In genomic region chr14:54503476-54503875, GRCh38 we compare ENCODE assay signal across 11 cellular contexts. TPM values are rescaled to one million over a fixed set of nuclear protein-coding genes. Genes with fewer than 3 reads are reported as not detected.
DNase-seq lines count a peak whose midpoint lies in the region; ATAC-seq, FAIRE-seq and TF ChIP-seq lines count a peak whose summit lies in the region.
"Had no signal": no experiment of that assay in that cellular context is flagged by ENCODE, and none has a peak within 500 bp of the region (broad histone marks: within the 10 kb centered on the region; RNA-seq: fewer than 3 reads in every experiment).

No MANE protein-coding gene starts in this region.

- H2AK5ac ChIP-seq in H9 (ENCODE audit: insufficient read length, low read length), result no peak overlapping the region

- no peaks in the 10 kb centered on the region for H3K36me3 Mint-ChIP-seq in H9 (ENCODE audit: insufficient read depth in 1 of 3, low read depth in 3 of 3)

- H3K23ac ChIP-seq in H9 (ENCODE audit: insufficient read length, low read depth, low read length), result no peak overlapping the region

- H3K27ac ChIP-seq in H9 (ENCODE audit: insufficient read length, low read depth, low read length), result no peak overlapping the region
- H3K27ac ChIP-seq in WERI-Rb-1, result no peak overlapping the region

- no peaks in the 10 kb centered on the region for H3K23me2 ChIP-seq in H9 (ENCODE audit: insufficient read length, low read depth, low read length, poor library complexity, severe bottlenecking)

- no peak overlapping the region for H3K18ac ChIP-seq in H9 (ENCODE audit: insufficient read length, low read depth, low read length)

- no peak overlapping the region for H3K27ac Mint-ChIP-seq in H9
- H3K27ac Mint-ChIP-seq: stimulated activated naive CD8-positive, alpha-beta T cell treated with anti-CD3 and anti-CD28 coated beads, Interleukin-15, Interleukin-2, amounts not matched to agents 100 ng/mL and 50 ng/mL, for 24 hours; T-helper 2 cell treated with Interferon-gamma antibody and Interleukin-4, amounts not matched to agents 5 μg/mL and 100 μg/mL, for 36 hours had no signal

- no peak overlapping the region for H3K14ac ChIP-seq in H9 (ENCODE audit: insufficient read depth, low read length)

- no peak overlapping the region for H4K91ac ChIP-seq in H9 (ENCODE audit: insufficient read length, low read depth, low read length)

- H4K20me1 ChIP-seq in H9 (ENCODE audit: control insufficient read depth, insufficient read depth, insufficient read length), result no peaks in the 10 kb centered on the region

- no peaks in the 10 kb centered on the region for H3K9me3 Mint-ChIP-seq in H9
- H3K9me3 Mint-ChIP-seq: stimulated activated naive CD8-positive, alpha-beta T cell treated with anti-CD3 and anti-CD28 coated beads, Interleukin-15, Interleukin-2, amounts not matched to agents 100 ng/mL and 50 ng/mL, for 24 hours; T-helper 2 cell treated with Interferon-gamma antibody and Interleukin-4, amounts not matched to agents 5 μg/mL and 100 μg/mL, for 36 hours had no signal

- no peak overlapping the region for H3K9ac ChIP-seq in H9 (ENCODE audit: extremely low read depth, insufficient read length, low read length)

- no peak for ATAC-seq in HG02970 (IDR thresholded peaks at IDR 0.05; ENCODE audit: low FRiP score, unreplicated experiment)
- ATAC-seq in omental fat pad (ENCODE audit: low FRiP score), result no peak

- H3K36me3 ChIP-seq in WERI-Rb-1 (no peaks in the 10 kb centered on the region), kidney epithelial cell (ENCODE audit: control insufficient read depth, insufficient read depth, low read length) (no peaks in the 10 kb centered on the region)

- no peak overlapping the region for H2BK15ac ChIP-seq in H9 (ENCODE audit: low read depth, low read length)

- no peak overlapping the region for H2AFZ ChIP-seq in H9 (ENCODE audit: low read length)

- DNase-seq in AG10803 (ENCODE audit: low read depth) (peak; percentile 67), H9 (no peak), WERI-Rb-1 (peak; percentile 15), kidney epithelial cell (ENCODE audit: low read depth) (no peak), GM19239 (ENCODE audit: insufficient read length, low spot score) (no peak), COR-L47 (lab: John Stamatoyannopoulos, UW) (no peak), omental fat pad (ENCODE audit: low spot score) (no peak)
- DNase-seq: cortex of kidney had no signal

- no peak overlapping the region for H3K4me3 Mint-ChIP-seq in H9
- H3K4me3 Mint-ChIP-seq: stimulated activated naive CD8-positive, alpha-beta T cell treated with anti-CD3 and anti-CD28 coated beads, Interleukin-15, Interleukin-2, amounts not matched to agents 100 ng/mL and 50 ng/mL, for 24 hours; T-helper 2 cell treated with Interferon-gamma antibody and Interleukin-4, amounts not matched to agents 5 μg/mL and 100 μg/mL, for 36 hours had no signal

- H2BK20ac ChIP-seq in H9 (ENCODE audit: low read depth, low read length, poor library complexity, severe bottlenecking), result no peak overlapping the region

- no peak overlapping the region for H2BK12ac ChIP-seq in H9 (ENCODE audit: insufficient read length, low read depth, low read length)

- no peak overlapping the region for H2BK120ac ChIP-seq in H9 (ENCODE audit: low read depth, low read length, poor library complexity, severe bottlenecking)

- H3K56ac ChIP-seq in H9 (ENCODE audit: insufficient read length, low read depth, low read length), result no peak overlapping the region

- H3K4me3 ChIP-seq in AG10803 (ENCODE audit: low read length) (no peak overlapping the region), WERI-Rb-1 (ENCODE audit: low read depth, low read length) (no peak overlapping the region), kidney epithelial cell (ENCODE audit: low read depth, low read length) (no peak overlapping the region)

- no peaks in the 10 kb centered on the region for H3K4me1 ChIP-seq in H9 (ENCODE audit: insufficient read depth, low read length)

- no peaks in the 10 kb centered on the region for H3K9me3 ChIP-seq in H9 (ENCODE audit: control insufficient read depth, low read depth, low read length)
- no peaks in the 10 kb centered on the region for H3K9me3 ChIP-seq in WERI-Rb-1 (ENCODE audit: severe bottlenecking)

- no peak overlapping the region for H4K8ac ChIP-seq in H9 (replicated peaks; ENCODE audit: insufficient read length, low read depth, low read length)

- H3K4me1 Mint-ChIP-seq in H9, result no peaks in the 10 kb centered on the region

- H3K79me1 ChIP-seq in H9 (ENCODE audit: insufficient read depth, low read depth, low read length, poor library complexity, severe bottlenecking), result no peaks in the 10 kb centered on the region

- no peaks in the 10 kb centered on the region for H3K79me2 ChIP-seq in H9 (ENCODE audit: insufficient read depth, low read length)

- H3K27me3 ChIP-seq in H9 (ENCODE audit: insufficient read depth, low read length), result no peaks in the 10 kb centered on the region
- no peaks in the 10 kb centered on the region for H3K27me3 ChIP-seq in WERI-Rb-1 (ENCODE audit: insufficient read depth, low read depth, severe bottlenecking)
- no peaks in the 10 kb centered on the region for H3K27me3 ChIP-seq in kidney epithelial cell (ENCODE audit: control insufficient read depth, insufficient read depth, low read length)

- WGBS in H9 (ENCODE audit: extremely low coverage, insufficient read length, low lambda C conversion rate), result no CpG with 5 or more reads among the region's 3 CpGs

- no peak for FAIRE-seq in GM19239 (lab: Jason Lieb, UNC)

- no peak overlapping the region for H3K4me2 ChIP-seq in H9 (ENCODE audit: insufficient read depth, insufficient read length, low read length)

- H3T11ph ChIP-seq in H9 (ENCODE audit: low read length), result no peak overlapping the region

- H2BK5ac ChIP-seq in H9 (ENCODE audit: insufficient read length, low read length), result no peak overlapping the region

- no peak overlapping the region for H3K4ac ChIP-seq in H9 (ENCODE audit: low read depth, low read length)

- peak; percentile 58 for TF ChIP-seq CTCF in AG10803 (conservative IDR thresholded peaks at IDR 0.05; ENCODE audit: low read length)
- TF ChIP-seq CTCF in H9 (conservative IDR thresholded peaks at IDR 0.05), result peak; percentile 54
- peak; percentile 48 for TF ChIP-seq CTCF in WERI-Rb-1 (IDR thresholded peaks at IDR 0.05; ENCODE audit: low read depth, low read length)
- peak; percentile 33 for TF ChIP-seq CTCF in kidney epithelial cell (IDR thresholded peaks at IDR 0.05; ENCODE audit: insufficient read depth, low read length, poor library complexity, severe bottlenecking)
- no peak for TF ChIP-seq CTCF in omental fat pad (IDR thresholded peaks at IDR 0.05)

- H3K27me3 Mint-ChIP-seq in H9 (ENCODE audit: low read depth), result peaks cover 1% of the 10 kb centered on the region; the same call in 1 of the 2 replicates

- H4K5ac ChIP-seq in H9 (ENCODE audit: insufficient read length, low read depth, low read length), result no peak overlapping the region

RNA-seq across cellular contexts. Expression of gene CGRRF1, which starts 6.2 kb away (rescaled TPM):
- total RNA-seq in H9 (2021) (19.1 and 23.5 TPM in 2 replicates), kidney epithelial cell (13.4 and 15.4 TPM in 2 replicates), omental fat pad (10 to 100 TPM; 18.0 to 21.8 (median 18.9) TPM)

RNA-seq across cellular contexts. Expression of gene GMFB, which starts 14.7 kb away (rescaled TPM):
- 71.0 and 79.2 TPM in 2 replicates for total RNA-seq in H9 (2021)
- 55.1 and 71.9 TPM in 2 replicates for total RNA-seq in kidney epithelial cell
- 10 to 100 TPM; 44.0 to 92.7 (median 86.7) TPM for total RNA-seq in omental fat pad

Comparison
In these comparisons a context has a peak if more than half of its experiments do, and no peak if none do; other contexts are left out.
1. DNase-seq: peak in AG10803 (single experiment) and WERI-Rb-1 (single experiment); none in H9 (single experiment), kidney epithelial cell (single experiment), GM19239 (single experiment), COR-L47 (single experiment) and omental fat pad (single experiment).
2. CTCF ChIP-seq: peak in AG10803 (single experiment), H9 (single experiment), WERI-Rb-1 (single experiment) and kidney epithelial cell (single experiment); none in omental fat pad (0 of 3).